ENCODE assay signal across 21 cellular contexts in genomic region chr5:98454407-98454806, GRCh38.
DNase-seq lines count a peak whose midpoint lies in the region; ATAC-seq and TF ChIP-seq lines count a peak whose summit lies in the region.
"Had no signal": no experiment of that assay in that cellular context is flagged by ENCODE, and none has a peak within 500 bp of the region (broad histone marks: within the 10 kb centered on the region; RNA-seq: fewer than 3 reads in every experiment).

No MANE protein-coding gene starts in this region.

- H3K4me1 Mint-ChIP-seq in osteocyte (ENCODE audit: unreplicated experiment) = peaks cover 35% of the 10 kb centered on the region
- no peaks in the 10 kb centered on the region for H3K4me1 Mint-ChIP-seq in effector memory CD8-positive, alpha-beta T cell (ENCODE audit: low read depth in 2 of 2)
- H3K4me1 Mint-ChIP-seq: activated naive CD8-positive, alpha-beta T cell treated with anti-CD3 and anti-CD28 coated beads for 36 hours; activated T-helper 17 cell treated with anti-CD3 and anti-CD28 coated beads, Interleukin-2, amount 50 U/mL, for 72 hours; naive thymus-derived CD8-positive, alpha-beta T cell had no signal

- H3K27ac Mint-ChIP-seq in osteocyte (ENCODE audit: unreplicated experiment) = peak overlapping the region; percentile 74
- H3K27ac Mint-ChIP-seq in effector memory CD8-positive, alpha-beta T cell = no peak overlapping the region
- H3K27ac Mint-ChIP-seq: activated naive CD8-positive, alpha-beta T cell treated with anti-CD3 and anti-CD28 coated beads for 36 hours; activated T-helper 17 cell treated with anti-CD3 and anti-CD28 coated beads, Interleukin-2, amount 50 U/mL, for 72 hours; naive thymus-derived CD8-positive, alpha-beta T cell had no signal

- H3K27me3 ChIP-seq in SJSA1 (replicated peaks) = no peaks in the 10 kb centered on the region
- H3K27me3 ChIP-seq: BLaER1 treated with 17β-estradiol and CSF1 and Interleukin-3, amounts not matched to agents 10 nM and 100 nM; cardiac muscle cell; dorsolateral prefrontal cortex had no signal

- no peaks in the 10 kb centered on the region for H3K27me3 Mint-ChIP-seq in osteocyte (ENCODE audit: unreplicated experiment)
- H3K27me3 Mint-ChIP-seq in effector memory CD8-positive, alpha-beta T cell = no peaks in the 10 kb centered on the region
- H3K27me3 Mint-ChIP-seq: activated T-helper 17 cell treated with anti-CD3 and anti-CD28 coated beads, Interleukin-2, amount 50 U/mL, for 72 hours had no signal

- H3K4me3 ChIP-seq in SJSA1 = no peak overlapping the region
- H3K4me3 ChIP-seq: BLaER1 treated with 17β-estradiol and CSF1 and Interleukin-3, amounts not matched to agents 10 nM and 100 nM; cardiac muscle cell; dorsolateral prefrontal cortex; HAP-1 had no signal

- peak; percentile 20 for DNase-seq in NOMO-1 treated with DMSO at 0.1 percent for 48 hours (lab: John Stamatoyannopoulos, UW; ENCODE audit: unreplicated experiment)
- DNase-seq in NOMO-1 (lab: John Stamatoyannopoulos, UW; ENCODE audit: unreplicated experiment in 2 of 2) = no peak
- DNase-seq in SJSA1 (ENCODE audit: low read depth in 1 of 2, low spot score in 2 of 2) = no peak
- DNase-seq in fibroblast of gingiva (ENCODE audit: low read depth) = peak; percentile 71
- DNase-seq in osteocyte (ENCODE audit: extremely low spot score, unreplicated experiment) = no peak
- no peak for DNase-seq in effector memory CD8-positive, alpha-beta T cell
- DNase-seq: activated naive CD8-positive, alpha-beta T cell treated with anti-CD3 and anti-CD28 coated beads for 36 hours; dorsolateral prefrontal cortex; GF-D8; kidney; MM.1S; naive thymus-derived CD8-positive, alpha-beta T cell; NCI-H2227 treated with DMSO at 0.1 percent for 48 hours; stimulated activated CD8-positive, alpha-beta memory T cell treated with anti-CD3 and anti-CD28 coated beads, Interleukin-4, amount 100 ng/mL, for 48 hours had no signal

- H3K36me3 ChIP-seq in SJSA1 = no peaks in the 10 kb centered on the region
- H3K36me3 ChIP-seq: BLaER1 treated with 17β-estradiol and CSF1 and Interleukin-3, amounts not matched to agents 10 nM and 100 nM; cardiac muscle cell; HAP-1 had no signal

- H3K9me3 Mint-ChIP-seq in osteocyte (ENCODE audit: unreplicated experiment) = peaks cover 4% of the 10 kb centered on the region
- H3K9me3 Mint-ChIP-seq in effector memory CD8-positive, alpha-beta T cell = peaks cover 2 to 8% of the 10 kb centered on the region in 2 donors
- H3K9me3 Mint-ChIP-seq: activated naive CD8-positive, alpha-beta T cell treated with anti-CD3 and anti-CD28 coated beads for 36 hours; activated T-helper 17 cell treated with anti-CD3 and anti-CD28 coated beads, Interleukin-2, amount 50 U/mL, for 72 hours; naive thymus-derived CD8-positive, alpha-beta T cell had no signal

- H3K4me1 ChIP-seq in SJSA1 (replicated peaks) = peaks cover 21% of the 10 kb centered on the region
- H3K4me1 ChIP-seq: HAP-1 had no signal

- no peak overlapping the region for H3K4me3 Mint-ChIP-seq in osteocyte (ENCODE audit: unreplicated experiment)
- H3K4me3 Mint-ChIP-seq in effector memory CD8-positive, alpha-beta T cell = no peak overlapping the region
- H3K4me3 Mint-ChIP-seq: activated naive CD8-positive, alpha-beta T cell treated with anti-CD3 and anti-CD28 coated beads for 36 hours; activated T-helper 17 cell treated with anti-CD3 and anti-CD28 coated beads, Interleukin-2, amount 50 U/mL, for 72 hours; naive thymus-derived CD8-positive, alpha-beta T cell had no signal

- no peaks in the 10 kb centered on the region for H3K36me3 Mint-ChIP-seq in osteocyte (ENCODE audit: unreplicated experiment)
- H3K36me3 Mint-ChIP-seq in effector memory CD8-positive, alpha-beta T cell (ENCODE audit: insufficient read depth) = no peaks in the 10 kb centered on the region
- H3K36me3 Mint-ChIP-seq: naive thymus-derived CD8-positive, alpha-beta T cell had no signal

- H3K9me3 ChIP-seq in SJSA1 (replicated peaks) = no peaks in the 10 kb centered on the region
- H3K9me3 ChIP-seq: HAP-1 had no signal

- ATAC-seq in HG03045 (IDR thresholded peaks at IDR 0.05; ENCODE audit: unreplicated experiment) = no peak
- ATAC-seq in GM19395 (IDR thresholded peaks at IDR 0.05; ENCODE audit: unreplicated experiment) = no peak
- ATAC-seq in effector memory CD8-positive, alpha-beta T cell (replicated peaks) = no peak
- ATAC-seq: naive thymus-derived CD8-positive, alpha-beta T cell had no signal

- TF ChIP-seq CTCF in osteocyte (IDR thresholded peaks at IDR 0.05) = no peak

- H3K27ac ChIP-seq in SJSA1 = peak overlapping the region; percentile 94
- H3K27ac ChIP-seq: 22Rv1; BLaER1 treated with 17β-estradiol and CSF1 and Interleukin-3, amounts not matched to agents 10 nM and 100 nM; cardiac muscle cell; dorsolateral prefrontal cortex had no signal

Comparison
In these comparisons a context has a peak if more than half of its experiments do, and no peak if none do; other contexts are left out.
1. DNase-seq: peak in NOMO-1 treated with DMSO at 0.1 percent for 48 hours (single experiment) and fibroblast of gingiva (single experiment); none in NOMO-1 (0 of 2), SJSA1 (0 of 2), osteocyte (single experiment) and effector memory CD8-positive, alpha-beta T cell (0 of 3).